Comparison of ENCODE assay signal across 17 cellular contexts in the genomic region with DNA sequence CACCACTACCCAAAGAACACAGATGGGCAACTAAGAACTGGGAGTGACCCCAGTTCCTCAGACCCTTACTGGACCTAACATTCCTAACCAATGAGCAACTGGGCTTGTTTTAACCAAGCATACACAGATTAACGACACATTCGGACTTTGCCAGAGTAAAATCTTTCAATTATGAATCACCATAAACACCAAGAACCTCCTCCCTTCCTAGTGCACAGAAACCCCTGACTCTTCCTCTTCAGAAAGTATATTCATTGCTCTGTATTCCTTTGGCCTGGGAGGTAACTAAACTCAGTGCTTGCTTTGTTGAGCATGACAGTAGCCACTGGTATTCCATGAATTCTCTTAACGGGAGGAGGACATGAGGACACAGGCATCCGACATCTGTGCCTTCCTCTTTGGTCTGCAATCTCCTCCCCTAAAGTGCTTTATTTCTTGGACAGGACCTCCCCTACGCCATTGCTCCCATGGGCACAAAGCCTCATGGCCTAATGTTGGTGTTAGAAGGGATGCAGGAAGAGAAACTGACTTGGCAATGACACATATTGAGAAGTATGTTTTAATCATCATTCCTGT. TPM values are rescaled to one million over a fixed set of nuclear protein-coding genes. Genes with fewer than 3 reads are reported as not detected.
DNase-seq lines count a peak whose midpoint lies in the region; ATAC-seq and TF ChIP-seq lines count a peak whose summit lies in the region.
"Had no signal": no experiment of that assay in that cellular context is flagged by ENCODE, and none has a peak within 500 bp of the region (broad histone marks: within the 10 kb centered on the region; RNA-seq: fewer than 3 reads in every experiment).

No MANE protein-coding gene starts in this region.

- H3K4me1 ChIP-seq in fibroblast of lung (ENCODE audit: control insufficient read depth, extremely low read depth, insufficient read depth, low read length) (peaks cover 18% of the 10 kb centered on the region), osteoblast (ENCODE audit: insufficient read depth, low read length) (peaks cover 29% of the 10 kb centered on the region), prostate gland (replicated peaks) (no peaks in the 10 kb centered on the region)
- H3K4me1 ChIP-seq: HAP-1 had no signal

- H3K4me1 Mint-ChIP-seq in T-cell, result no peaks in the 10 kb centered on the region
- H3K4me1 Mint-ChIP-seq: CD8-positive, alpha-beta memory T cell; T-helper 17 cell had no signal

- H3K27me3 Mint-ChIP-seq in T-cell, result no peaks in the 10 kb centered on the region
- H3K27me3 Mint-ChIP-seq: activated CD8-positive, alpha-beta T cell treated with anti-CD3 and anti-CD28 coated beads for 36 hours; activated naive CD8-positive, alpha-beta T cell; CD8-positive, alpha-beta memory T cell; natural killer cell treated with Interleukin-12 subunit alpha and Interleukin-12 subunit beta and Interleukin-15 and Interleukin-18, amount 100 ng/mL, for 72 hours; T-helper 17 cell had no signal

- H3K79me2 ChIP-seq in fibroblast of lung (ENCODE audit: control insufficient read depth, insufficient read depth, low read length) (no peaks in the 10 kb centered on the region), osteoblast (ENCODE audit: insufficient read depth, low read length) (no peaks in the 10 kb centered on the region)

- POLR2A ChIA-PET in RWPE1 (lab: Yijun Ruan, JAX; ENCODE audit: low non-redundant PET), result no interaction called here
- POLR2A ChIA-PET in T-cell (lab: Charles Lee), result no interaction called here

- no peaks in the 10 kb centered on the region for H3K27me3 ChIP-seq in fibroblast of lung (ENCODE audit: control insufficient read depth, insufficient read depth, low read length)
- no peaks in the 10 kb centered on the region for H3K27me3 ChIP-seq in osteoblast (ENCODE audit: insufficient read depth, low read length)
- H3K27me3 ChIP-seq in prostate gland (replicated peaks; ENCODE audit: insufficient read depth), result no peaks in the 10 kb centered on the region

- peaks cover 0 to 8% (median 0%) of the 10 kb centered on the region in 3 donors for H3K9me3 Mint-ChIP-seq in T-cell
- H3K9me3 Mint-ChIP-seq: activated CD8-positive, alpha-beta T cell treated with anti-CD3 and anti-CD28 coated beads for 36 hours; natural killer cell treated with Interleukin-12 subunit alpha and Interleukin-12 subunit beta and Interleukin-15 and Interleukin-18, amount 100 ng/mL, for 72 hours had no signal

- H3K4me2 ChIP-seq in fibroblast of lung (ENCODE audit: extremely low read depth, insufficient read depth, low read length) (peak overlapping the region; percentile 0), osteoblast (ENCODE audit: insufficient read depth, low read length) (peak overlapping the region; percentile 69)

- H3K9me3 ChIP-seq in fibroblast of lung (ENCODE audit: control insufficient read depth, insufficient read depth, low read depth, low read length) (no peaks in the 10 kb centered on the region), osteoblast (ENCODE audit: low read depth, low read length) (no peaks in the 10 kb centered on the region), prostate gland (no peaks in the 10 kb centered on the region)
- H3K9me3 ChIP-seq: HAP-1 had no signal

- H2AFZ ChIP-seq in fibroblast of lung (ENCODE audit: low read length) (no peak overlapping the region), osteoblast (ENCODE audit: low read length) (peak overlapping the region; percentile 49)

- H4K20me1 ChIP-seq in fibroblast of lung (ENCODE audit: control insufficient read depth, extremely low read depth, insufficient read depth, low read length), result no peaks in the 10 kb centered on the region
- no peaks in the 10 kb centered on the region for H4K20me1 ChIP-seq in osteoblast (ENCODE audit: insufficient read depth, low read length)

- CTCF ChIA-PET in RWPE1 (lab: Yijun Ruan, JAX), result no interaction called here
- CTCF ChIA-PET in T-cell (lab: Charles Lee), result no interaction called here

- H3K4me3 ChIP-seq in fibroblast of lung (replicated peaks in 1 of 4; ENCODE audit: control extremely low read depth in 1 of 4, insufficient read depth in 1 of 4, low read depth in 3 of 4, low read length in 4 of 4) (no peak overlapping the region), osteoblast (ENCODE audit: insufficient read depth, low read length) (peak overlapping the region; percentile 8), prostate gland (no peak overlapping the region)
- H3K4me3 ChIP-seq: HAP-1 had no signal

- H3K36me3 Mint-ChIP-seq in T-cell, result no peaks in the 10 kb centered on the region
- H3K36me3 Mint-ChIP-seq: activated naive CD8-positive, alpha-beta T cell; CD8-positive, alpha-beta memory T cell; natural killer cell treated with Interleukin-12 subunit alpha and Interleukin-12 subunit beta and Interleukin-15 and Interleukin-18, amount 100 ng/mL, for 72 hours had no signal

- ATAC-seq in HG02763 (IDR thresholded peaks at IDR 0.05; ENCODE audit: unreplicated experiment), result no peak
- no peak for ATAC-seq in T-cell (replicated peaks in 1 of 4)
- ATAC-seq in GM21367 (IDR thresholded peaks at IDR 0.05; ENCODE audit: unreplicated experiment), result no peak
- ATAC-seq: activated CD8-positive, alpha-beta T cell treated with anti-CD3 and anti-CD28 coated beads for 36 hours; natural killer cell treated with Interleukin-12 subunit alpha and Interleukin-12 subunit beta and Interleukin-15 and Interleukin-18, amount 100 ng/mL, for 72 hours; T-helper 17 cell had no signal

- TF ChIP-seq POLR2A in prostate gland (IDR thresholded peaks at IDR 0.05), result no peak

- H3K36me3 ChIP-seq in fibroblast of lung (ENCODE audit: control insufficient read depth, insufficient read depth, low read length), result no peaks in the 10 kb centered on the region
- peaks cover 2% of the 10 kb centered on the region for H3K36me3 ChIP-seq in osteoblast (ENCODE audit: insufficient read depth, low read length)
- H3K36me3 ChIP-seq in prostate gland, result no peaks in the 10 kb centered on the region
- H3K36me3 ChIP-seq: HAP-1 had no signal

- DNase-seq in Caki2 (ENCODE audit: low read depth) (peak; percentile 46), RWPE1 (ENCODE audit: low spot score) (peak; percentile 59), fibroblast of lung (ENCODE audit: low read depth in 2 of 2) (peak; percentile 97 to 98), osteoblast (ENCODE audit: insufficient read length, low spot score, missing footprints) (peak; percentile 78), prostate gland (ENCODE audit: low spot score) (no peak), T-cell (no peak)
- DNase-seq: activated CD8-positive, alpha-beta T cell treated with anti-CD3 and anti-CD28 coated beads for 36 hours; CD8-positive, alpha-beta memory T cell; KG1; NCI-H2029 treated with DMSO at 0.1 percent for 48 hours; stimulated activated CD8-positive, alpha-beta memory T cell treated with anti-CD3 and anti-CD28 coated beads, Interleukin-4, amount 100 ng/mL, for 48 hours; T-helper 17 cell had no signal

- in situ Hi-C loops in Caki2 (cut with HindIII; ENCODE audit: low pct_unique_long_range_greater_than_20kb, low sequenced_read_pairs), result no loop called here

- H3K27ac ChIP-seq in RWPE1 (peak overlapping the region; percentile 82), fibroblast of lung (ENCODE audit: insufficient read depth, low read length) (peak overlapping the region; percentile 75), osteoblast (ENCODE audit: low read depth, low read length) (peak overlapping the region; percentile 69), prostate gland (no peak overlapping the region)

- intact Hi-C loops in prostate gland (cut with DNase I), result no loop called here

- H3K4me3 Mint-ChIP-seq in T-cell, result no peak overlapping the region
- H3K4me3 Mint-ChIP-seq: activated CD8-positive, alpha-beta T cell treated with anti-CD3 and anti-CD28 coated beads for 36 hours; activated naive CD8-positive, alpha-beta T cell; CD8-positive, alpha-beta memory T cell; natural killer cell treated with Interleukin-12 subunit alpha and Interleukin-12 subunit beta and Interleukin-15 and Interleukin-18, amount 100 ng/mL, for 72 hours; T-helper 17 cell had no signal

- no peak overlapping the region for H3K9ac ChIP-seq in fibroblast of lung (ENCODE audit: insufficient read depth, low read length)

- H3K27ac Mint-ChIP-seq in T-cell, result no peak overlapping the region
- H3K27ac Mint-ChIP-seq: activated CD8-positive, alpha-beta T cell treated with anti-CD3 and anti-CD28 coated beads for 36 hours; activated naive CD8-positive, alpha-beta T cell; CD8-positive, alpha-beta memory T cell; natural killer cell treated with Interleukin-12 subunit alpha and Interleukin-12 subunit beta and Interleukin-15 and Interleukin-18, amount 100 ng/mL, for 72 hours; T-helper 17 cell had no signal

- TF ChIP-seq CTCF in RWPE1 (conservative IDR thresholded peaks at IDR 0.05; ENCODE audit: low read depth) (no peak), fibroblast of lung (conservative IDR thresholded peaks at IDR 0.05 in 1 of 2, IDR thresholded peaks at IDR 0.05 in 1 of 2; ENCODE audit: low read depth in 1 of 2, low read length in 2 of 2) (no peak), osteoblast (IDR thresholded peaks at IDR 0.05; ENCODE audit: extremely low read depth, low read depth, low read length) (no peak), prostate gland (IDR thresholded peaks at IDR 0.05) (no peak)

- WGBS in prostate gland, result 68% methylated on average over 5 of the region's 5 CpGs

RNA-seq across cellular contexts. Expression of a gene that starts 42.7 kb away (rescaled TPM):
- total RNA-seq in Caki2 (2014; rRNA removed; shearing (Covaris generic); ENCODE audit: low replicate concordance), result 4.2 and 25.5 TPM in 2 replicates
- 1.0 and 3.1 TPM in 2 replicates for total RNA-seq in fibroblast of lung
- polyA plus RNA-seq in fibroblast of lung, result 1.8 and 2.7 TPM in 2 replicates
- polyA plus RNA-seq in fibroblast of lung (2012), result 1.7 and 2.2 TPM in 2 replicates
- 1.7 and 4.1 TPM in 2 replicates for polyA minus RNA-seq in fibroblast of lung (ENCODE audit: low replicate concordance)
- total RNA-seq in osteoblast, result 2.9 and 3.3 TPM in 2 replicates
- total RNA-seq in prostate gland, result 1 to 10 TPM; 2.7 to 3.2 TPM
- not detected for total RNA-seq in T-cell
- total RNA-seq: activated CD8-positive, alpha-beta T cell treated with anti-CD3 and anti-CD28 coated beads for 36 hours; CD8-positive, alpha-beta memory T cell; natural killer cell treated with Interleukin-12 subunit alpha and Interleukin-12 subunit beta and Interleukin-15 and Interleukin-18, amount 100 ng/mL, for 72 hours; T-helper 17 cell had no signal
- polyA plus RNA-seq: CD8-positive, alpha-beta memory T cell had no signal

Comparison
In these comparisons a context has a peak if more than half of its experiments do, and no peak if none do; other contexts are left out.
1. DNase-seq: peak in Caki2 (single experiment), RWPE1 (single experiment), fibroblast of lung (2 of 2) and osteoblast (single experiment); none in prostate gland (single experiment) and T-cell (0 of 34).
2. H3K27ac ChIP-seq: peak in RWPE1 (single experiment), fibroblast of lung (single experiment) and osteoblast (single experiment); none in prostate gland (0 of 2).